ENCODE assay signal across 1 cellular context in genomic region chr16:49453983-49454382, GRCh38.
TF ChIP-seq lines count a peak whose summit lies in the region.

No MANE protein-coding gene starts in this region.

TF ChIP-seq in GM23338, 12 proteins besides CTCF, POLR2A, EP300 and RAD21 (continued from another document):
- TF ChIP-seq ZNF462 (CRISPR knock-in tag; IDR thresholded peaks at IDR 0.05) (no peak), STAT1 (IDR thresholded peaks at IDR 0.05; ENCODE audit: unreplicated experiment) (no peak), CREB1 (CRISPR knock-in tag; IDR thresholded peaks at IDR 0.05; ENCODE audit: low read depth) (no peak), POLR2AphosphoS5 (IDR thresholded peaks at IDR 0.05; ENCODE audit: low read depth) (no peak), EZH2phosphoT487 (IDR thresholded peaks at IDR 0.05; ENCODE audit: unreplicated experiment) (no peak)
